32 cellular contexts compared by ENCODE assay signal in the genomic region with DNA sequence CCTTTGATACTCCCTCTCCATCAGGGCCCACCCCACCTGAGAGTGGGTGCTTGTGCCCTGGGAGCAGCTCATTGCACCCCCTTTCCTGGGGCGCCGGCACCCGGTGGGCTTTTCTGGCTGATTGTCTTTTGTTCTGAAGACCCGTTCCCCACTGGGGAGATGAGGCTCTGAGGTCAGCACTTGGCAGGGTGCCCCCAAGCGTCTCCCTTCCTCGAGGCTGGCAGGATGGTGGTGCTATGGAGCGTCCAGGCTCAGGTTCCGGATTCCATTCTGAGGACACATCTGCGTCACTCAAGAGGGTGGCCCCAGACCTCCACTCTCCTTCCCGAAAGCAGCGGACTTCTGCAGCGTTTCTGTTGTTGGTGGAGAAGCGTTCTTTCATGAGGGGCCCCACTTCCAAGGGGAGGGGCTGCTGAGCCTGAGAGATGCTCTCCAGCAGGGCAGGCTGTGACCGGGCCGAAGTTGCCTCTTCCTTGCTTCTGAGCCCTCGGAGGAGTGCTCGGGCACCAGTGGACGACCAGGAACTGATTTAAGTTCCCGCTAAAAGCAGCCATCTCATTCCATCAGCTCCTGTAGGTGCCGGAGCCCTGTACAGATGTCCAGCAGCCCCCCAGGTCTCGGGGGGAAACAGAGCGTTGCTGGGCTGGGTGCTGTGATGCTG. TPM values are rescaled to one million over a fixed set of nuclear protein-coding genes. Genes with fewer than 3 reads are reported as not detected.
A peak's percentile ranks its signal among the peaks of the same experiment; 100 is the strongest.
DNase-seq lines count a peak whose midpoint lies in the region; ATAC-seq and TF ChIP-seq lines count a peak whose summit lies in the region.
"Had no signal": no experiment of that assay in that cellular context is flagged by ENCODE, and none has a peak within 500 bp of the region (broad histone marks: within the 10 kb centered on the region; RNA-seq: fewer than 3 reads in every experiment).

No MANE protein-coding gene starts in this region.

- no peak overlapping the region for H3K27ac ChIP-seq in left lung
- H3K27ac ChIP-seq in spleen: no peak overlapping the region
- H3K27ac ChIP-seq in effector memory CD4-positive, alpha-beta T cell (ENCODE audit: insufficient read depth, low read length, poor library complexity, severe bottlenecking): no peak overlapping the region
- H3K27ac ChIP-seq: BLaER1, heart right ventricle, lower lobe of right lung, neutrophil, prostate gland, VCaP had no signal

- DNase-seq in CD14-positive monocyte (ENCODE audit: low spot score) (peak; percentile 29), fibroblast of gingiva (ENCODE audit: low read depth) (peak; percentile 43), left lung (peak; percentile 27 to 55), spleen (peak; percentile 51), Ammon's horn (ENCODE audit: low spot score) (no peak)
- DNase-seq in central memory CD4-positive, alpha-beta T cell: no peak
- DNase-seq in effector memory CD4-positive, alpha-beta T cell: no peak
- DNase-seq: activated CD4-positive, alpha-beta T cell treated with anti-CD3 and anti-CD28 coated beads for 48 hours; activated naive CD4-positive, alpha-beta T cell treated with anti-CD3 and anti-CD28 coated beads, Interleukin-2, amount 50 U/mL, for 16 hours; activated T-cell treated with anti-CD3 and anti-CD28 coated beads for 4 hours; COR-L47; DMS53; GDM1; heart right ventricle; midbrain; naive B cell; NCI-H1092; NCI-H1694 treated with DMSO at 0.1 percent for 48 hours; NCI-H446; NCI-H748 treated with DMSO at 0.1 percent for 48 hours; small intestine; stimulated activated CD4-positive, alpha-beta T cell treated with anti-CD3 and anti-CD28 coated beads, Interleukin-2, amount 100 ng/mL, for 24 hours; stimulated activated naive CD8-positive, alpha-beta T cell treated with anti-CD3 and anti-CD28 coated beads, Interleukin-15, Interleukin-2, amounts not matched to agents 100 U/mL and 50 U/mL, for 24 hours; T1000 had no signal

- H3K4me1 Mint-ChIP-seq in CD14-positive monocyte: no peaks in the 10 kb centered on the region
- H3K4me1 Mint-ChIP-seq: naive B cell had no signal

- no peak for TF ChIP-seq CTCF in CD14-positive monocyte (IDR thresholded peaks at IDR 0.05)
- TF ChIP-seq CTCF in left lung (IDR thresholded peaks at IDR 0.05): no peak
- TF ChIP-seq CTCF in spleen (IDR thresholded peaks at IDR 0.05 in 8 of 11, conservative IDR thresholded peaks at IDR 0.05 in 3 of 11): no peak

- H3K4me3 ChIP-seq in left lung (no peak overlapping the region), spleen (no peak overlapping the region)
- H3K4me3 ChIP-seq in effector memory CD4-positive, alpha-beta T cell (ENCODE audit: insufficient read depth, low read depth, low read length, poor library complexity, severe bottlenecking): no peak overlapping the region
- H3K4me3 ChIP-seq: BLaER1, heart right ventricle, lower lobe of right lung, prostate gland had no signal

- H3K36me3 Mint-ChIP-seq in CD14-positive monocyte: no peaks in the 10 kb centered on the region
- H3K36me3 Mint-ChIP-seq: naive B cell had no signal

- ATAC-seq in left lung (no peak), GM19023 (IDR thresholded peaks at IDR 0.05; ENCODE audit: unreplicated experiment) (no peak)
- ATAC-seq: lower lobe of right lung; stimulated activated naive CD8-positive, alpha-beta T cell treated with anti-CD3 and anti-CD28 coated beads, Interleukin-15, Interleukin-2, amounts not matched to agents 100 U/mL and 50 U/mL, for 24 hours had no signal

- H3K36me3 ChIP-seq in left lung (no peaks in the 10 kb centered on the region), spleen (no peaks in the 10 kb centered on the region)
- no peaks in the 10 kb centered on the region for H3K36me3 ChIP-seq in effector memory CD4-positive, alpha-beta T cell (ENCODE audit: control insufficient read depth, insufficient read depth, low read length)
- H3K36me3 ChIP-seq: heart right ventricle, lower lobe of right lung, neutrophil, prostate gland had no signal

- H3K27me3 ChIP-seq in left lung: no peaks in the 10 kb centered on the region
- H3K27me3 ChIP-seq in spleen (replicated peaks in 1 of 7): no peaks in the 10 kb centered on the region
- H3K27me3 ChIP-seq in effector memory CD4-positive, alpha-beta T cell (replicated peaks; ENCODE audit: control insufficient read depth, insufficient read depth, low read length, poor library complexity, severe bottlenecking): no peaks in the 10 kb centered on the region
- H3K27me3 ChIP-seq: BLaER1, heart right ventricle, neutrophil had no signal

- H3K9me3 Mint-ChIP-seq in CD14-positive monocyte: peaks cover 0 to 2% (median 0%) of the 10 kb centered on the region in 7 donors
- H3K9me3 Mint-ChIP-seq: activated T-helper 2 cell treated with anti-CD3 and anti-CD28 coated beads, Interferon-gamma antibody, Interleukin-2, Interleukin-4, amounts not matched to agents 10 μg/mL and 5 μg/mL and 100 μg/mL, durations not matched to agents 14 hours and 24 hours and 36 hours; naive B cell had no signal

- 90 to 94% (median 92%) methylated on average over 18 to 22 of the region's 22 CpGs for WGBS in spleen, 5 donors

- H3K9me3 ChIP-seq in left lung (no peaks in the 10 kb centered on the region), spleen (no peaks in the 10 kb centered on the region)
- H3K9me3 ChIP-seq in effector memory CD4-positive, alpha-beta T cell (ENCODE audit: control insufficient read depth, low read length): no peaks in the 10 kb centered on the region
- H3K9me3 ChIP-seq: heart right ventricle, lower lobe of right lung, neutrophil, prostate gland had no signal

- intact Hi-C loops in CD14-positive monocyte (cut with micrococcal nuclease) (no loop called here), left lung (cut with DNase I) (no loop called here), spleen (cut with DNase I; ENCODE audit: low total_unique reads) (no loop called here)

- no peak for TF ChIP-seq POLR2A in spleen (IDR thresholded peaks at IDR 0.05)

- peaks cover 3 to 7% (median 4%) of the 10 kb centered on the region in 3 donors for H3K27me3 Mint-ChIP-seq in CD14-positive monocyte (ENCODE audit: low read depth in 3 of 3)
- H3K27me3 Mint-ChIP-seq: naive B cell had no signal

- H3K4me1 ChIP-seq in left lung: no peaks in the 10 kb centered on the region
- H3K4me1 ChIP-seq in spleen: peaks cover 0 to 32% (median 12%) of the 10 kb centered on the region in 6 donors
- H3K4me1 ChIP-seq in effector memory CD4-positive, alpha-beta T cell (ENCODE audit: control insufficient read depth, insufficient read depth, low read length, poor library complexity, severe bottlenecking): no peaks in the 10 kb centered on the region
- H3K4me1 ChIP-seq: prostate gland had no signal

- no peak overlapping the region for H3K4me3 Mint-ChIP-seq in CD14-positive monocyte
- H3K4me3 Mint-ChIP-seq: naive B cell had no signal

- H3K27ac Mint-ChIP-seq in CD14-positive monocyte: no peak overlapping the region
- H3K27ac Mint-ChIP-seq: activated T-helper 2 cell treated with anti-CD3 and anti-CD28 coated beads, Interferon-gamma antibody, Interleukin-2, Interleukin-4, amounts not matched to agents 10 μg/mL and 5 μg/mL and 100 μg/mL, durations not matched to agents 14 hours and 24 hours and 36 hours; naive B cell had no signal

RNA-seq across cellular contexts. Expression of gene COL5A1, which starts 42.2 kb away (rescaled TPM):
- polyA plus RNA-seq in CD14-positive monocyte: not detected
- 100 to 1,000 TPM; 205 to 357 TPM for total RNA-seq in left lung
- 10 to 100 TPM; 14.6 to 50.6 (median 28.9) TPM for total RNA-seq in spleen
- 10 to 100 TPM in 1 of 3 donors, 1 to 10 TPM in 2; 2.6 to 12.2 (median 3.1) TPM for polyA plus RNA-seq in spleen
- total RNA-seq: activated T-helper 2 cell treated with anti-CD3 and anti-CD28 coated beads, Interferon-gamma antibody, Interleukin-2, Interleukin-4, amounts not matched to agents 10 μg/mL and 5 μg/mL and 100 μg/mL, durations not matched to agents 14 hours and 24 hours and 36 hours; SK-MEL-5 had no signal

Comparison
In these comparisons a context has a peak if more than half of its experiments do, and no peak if none do; other contexts are left out.
1. DNase-seq: peak in CD14-positive monocyte (single experiment), fibroblast of gingiva (single experiment), left lung (2 of 2) and spleen (single experiment); none in Ammon's horn (single experiment), central memory CD4-positive, alpha-beta T cell (single experiment) and effector memory CD4-positive, alpha-beta T cell (0 of 3).
2. RNA of gene COL5A1, which starts 42.2 kb away (total RNA-seq): 205 to 357 TPM in left lung; 14.6 to 50.6 TPM in spleen; every median in the first group is over 4 times any median in the second.